ENCODE assay signal across 20 cellular contexts in the genomic region with DNA sequence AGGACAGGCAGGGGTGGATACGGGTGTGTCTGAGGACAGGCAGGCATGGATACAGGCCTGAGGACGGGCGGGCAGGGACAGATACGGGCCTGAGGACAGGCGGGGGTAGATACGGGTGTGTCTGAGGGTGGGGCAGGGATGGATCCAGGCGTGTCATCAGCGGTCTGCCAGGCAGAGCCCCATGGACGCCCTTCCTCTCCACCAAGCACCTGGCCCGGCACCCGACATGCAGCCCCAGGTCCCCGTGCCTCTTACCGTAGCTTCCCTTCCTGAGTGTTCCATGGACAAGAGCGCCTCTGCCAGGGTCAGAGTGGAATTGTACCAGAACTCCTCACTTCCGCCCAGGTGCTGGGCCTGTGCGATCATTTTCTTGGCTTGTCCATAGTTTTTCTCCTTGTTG.
DNase-seq lines count a peak whose midpoint lies in the region; ATAC-seq and TF ChIP-seq lines count a peak whose summit lies in the region.
"Had no signal": no experiment of that assay in that cellular context is flagged by ENCODE, and none has a peak within 500 bp of the region (broad histone marks: within the 10 kb centered on the region; RNA-seq: fewer than 3 reads in every experiment).

No MANE protein-coding gene starts in this region.

- H3K27ac ChIP-seq in left ventricle myocardium inferior (replicated peaks) (no peak overlapping the region), right atrium auricular region (no peak overlapping the region), lower lobe of right lung (no peak overlapping the region), uterus (no peak overlapping the region), SJCRH30 (no peak overlapping the region)
- H3K27ac ChIP-seq: neural progenitor cell had no signal

- no peaks in the 10 kb centered on the region for H3K27me3 Mint-ChIP-seq in activated T-helper 1 cell treated with anti-CD3 and anti-CD28 coated beads, Interleukin-12 subunit alpha, Interleukin-12 subunit beta, Interleukin-2, Interleukin-4 antibody, amounts not matched to agents 30 ng/mL and 10 ng/mL and 1 ng/mL, durations not matched to agents 14 hours and 24 hours and 36 hours (ENCODE audit: insufficient read depth)
- H3K27me3 Mint-ChIP-seq in endothelial cell (ENCODE audit: unreplicated experiment) = peaks cover 17% of the 10 kb centered on the region

- H3K4me3 ChIP-seq in left ventricle myocardium inferior = no peak overlapping the region
- no peak overlapping the region for H3K4me3 ChIP-seq in right atrium auricular region
- no peak overlapping the region for H3K4me3 ChIP-seq in lower lobe of right lung
- no peak overlapping the region for H3K4me3 ChIP-seq in uterus
- H3K4me3 ChIP-seq in SJCRH30 = no peak overlapping the region
- H3K4me3 ChIP-seq: neural progenitor cell had no signal

- peaks cover 75% of the 10 kb centered on the region for H3K27me3 ChIP-seq in left ventricle myocardium inferior (ENCODE audit: low read depth)
- H3K27me3 ChIP-seq in right atrium auricular region = no peaks in the 10 kb centered on the region
- H3K27me3 ChIP-seq in lower lobe of right lung (ENCODE audit: low read depth) = peaks cover 24% of the 10 kb centered on the region
- H3K27me3 ChIP-seq in uterus = no peaks in the 10 kb centered on the region
- no peaks in the 10 kb centered on the region for H3K27me3 ChIP-seq in SJCRH30

- TF ChIP-seq CTCF in left ventricle myocardium inferior (IDR thresholded peaks at IDR 0.05; ENCODE audit: borderline replicate concordance) (no peak), right atrium auricular region (IDR thresholded peaks at IDR 0.05) (no peak), lower lobe of right lung (IDR thresholded peaks at IDR 0.05) (no peak), uterus (IDR thresholded peaks at IDR 0.05) (no peak), endothelial cell (IDR thresholded peaks at IDR 0.05; ENCODE audit: unreplicated experiment) (no peak)

- H3K36me3 Mint-ChIP-seq in activated T-helper 1 cell treated with anti-CD3 and anti-CD28 coated beads, Interleukin-12 subunit alpha, Interleukin-12 subunit beta, Interleukin-2, Interleukin-4 antibody, amounts not matched to agents 30 ng/mL and 10 ng/mL and 1 ng/mL, durations not matched to agents 14 hours and 24 hours and 36 hours (ENCODE audit: low read depth) = no peaks in the 10 kb centered on the region
- H3K36me3 Mint-ChIP-seq in endothelial cell (ENCODE audit: low read depth, unreplicated experiment) = peaks cover 3% of the 10 kb centered on the region
- H3K36me3 Mint-ChIP-seq: activated CD8-positive, alpha-beta memory T cell treated with anti-CD3 and anti-CD28 coated beads, Interleukin-2, amount 10 ng/mL, durations not matched to agents 7 days and 5 days; neural progenitor cell had no signal

- no peaks in the 10 kb centered on the region for H3K9me3 Mint-ChIP-seq in activated T-helper 1 cell treated with anti-CD3 and anti-CD28 coated beads, Interleukin-12 subunit alpha, Interleukin-12 subunit beta, Interleukin-2, Interleukin-4 antibody, amounts not matched to agents 30 ng/mL and 10 ng/mL and 1 ng/mL, durations not matched to agents 14 hours and 24 hours and 36 hours
- no peaks in the 10 kb centered on the region for H3K9me3 Mint-ChIP-seq in endothelial cell (ENCODE audit: unreplicated experiment)
- H3K9me3 Mint-ChIP-seq: CD4-positive, alpha-beta T cell had no signal

- peaks cover 21% of the 10 kb centered on the region for H3K9me3 ChIP-seq in left ventricle myocardium inferior (replicated peaks)
- H3K9me3 ChIP-seq in right atrium auricular region = peaks cover 0 to 12% of the 10 kb centered on the region in 2 donors
- H3K9me3 ChIP-seq in lower lobe of right lung = peaks cover 4% of the 10 kb centered on the region
- H3K9me3 ChIP-seq in uterus = no peaks in the 10 kb centered on the region
- H3K9me3 ChIP-seq in SJCRH30 (replicated peaks) = no peaks in the 10 kb centered on the region

- no peak for ATAC-seq in lower lobe of right lung
- ATAC-seq: activated CD8-positive, alpha-beta memory T cell treated with anti-CD3 and anti-CD28 coated beads, Interleukin-2, amount 10 ng/mL, durations not matched to agents 7 days and 5 days had no signal

- TF ChIP-seq POLR2A in uterus (IDR thresholded peaks at IDR 0.05) = no peak

- H3K4me3 Mint-ChIP-seq in activated T-helper 1 cell treated with anti-CD3 and anti-CD28 coated beads, Interleukin-12 subunit alpha, Interleukin-12 subunit beta, Interleukin-2, Interleukin-4 antibody, amounts not matched to agents 30 ng/mL and 10 ng/mL and 1 ng/mL, durations not matched to agents 14 hours and 24 hours and 36 hours = no peak overlapping the region
- H3K4me3 Mint-ChIP-seq in endothelial cell (ENCODE audit: unreplicated experiment) = no peak overlapping the region
- H3K4me3 Mint-ChIP-seq: activated CD8-positive, alpha-beta memory T cell treated with anti-CD3 and anti-CD28 coated beads, Interleukin-2, amount 10 ng/mL, durations not matched to agents 7 days and 5 days; CD4-positive, alpha-beta T cell; neural progenitor cell had no signal

- H3K36me3 ChIP-seq in left ventricle myocardium inferior (no peaks in the 10 kb centered on the region), right atrium auricular region (no peaks in the 10 kb centered on the region), lower lobe of right lung (no peaks in the 10 kb centered on the region), uterus (no peaks in the 10 kb centered on the region), SJCRH30 (no peaks in the 10 kb centered on the region)
- H3K36me3 ChIP-seq: neural progenitor cell had no signal

- DNase-seq in left ventricle myocardium inferior (peak; percentile 11), right atrium auricular region (ENCODE audit: low spot score) (no peak), lower lobe of right lung (peak; percentile 20), uterus (peak; percentile 3), SJCRH30 (no peak), endothelial cell (ENCODE audit: low spot score) (no peak), AG08395 (ENCODE audit: low spot score) (no peak)
- DNase-seq in activated T-helper 1 cell treated with anti-CD3 and anti-CD28 coated beads, Interleukin-12 subunit alpha, Interleukin-12 subunit beta, Interleukin-2, Interleukin-4 antibody, amounts not matched to agents 30 ng/mL and 10 ng/mL and 1 ng/mL, durations not matched to agents 14 hours and 24 hours and 36 hours (ENCODE audit: low spot score) = no peak
- DNase-seq: activated CD4-positive, alpha-beta T cell treated with anti-CD3 and anti-CD28 coated beads for 4 hours; activated CD8-positive, alpha-beta memory T cell treated with anti-CD3 and anti-CD28 coated beads, Interleukin-2, amount 10 ng/mL, durations not matched to agents 7 days and 5 days; activated effector memory CD4-positive, alpha-beta T cell treated with Interleukin-2 at 50 U/mL for 16 hours; amygdala; central memory CD4-positive, alpha-beta T cell; DMS153; NCI-H1417; NCI-H524; substantia nigra; SW 1271 had no signal

- H3K4me1 Mint-ChIP-seq in activated T-helper 1 cell treated with anti-CD3 and anti-CD28 coated beads, Interleukin-12 subunit alpha, Interleukin-12 subunit beta, Interleukin-2, Interleukin-4 antibody, amounts not matched to agents 30 ng/mL and 10 ng/mL and 1 ng/mL, durations not matched to agents 14 hours and 24 hours and 36 hours (ENCODE audit: low read depth) = no peaks in the 10 kb centered on the region
- H3K4me1 Mint-ChIP-seq in endothelial cell (ENCODE audit: unreplicated experiment) = peaks cover 14% of the 10 kb centered on the region
- H3K4me1 Mint-ChIP-seq: activated CD8-positive, alpha-beta memory T cell treated with anti-CD3 and anti-CD28 coated beads, Interleukin-2, amount 10 ng/mL, durations not matched to agents 7 days and 5 days had no signal

- intact Hi-C loops in left ventricle myocardium inferior (cut with micrococcal nuclease) (no loop called here), lower lobe of right lung (cut with DNase I) (no loop called here), uterus (cut with DNase I; ENCODE audit: low total_unique reads) (no loop called here)
- intact Hi-C loops in activated T-helper 1 cell treated with anti-CD3 and anti-CD28 coated beads, Interleukin-12 subunit alpha, Interleukin-12 subunit beta, Interleukin-2, Interleukin-4 antibody, amounts not matched to agents 30 ng/mL and 10 ng/mL and 1 ng/mL, durations not matched to agents 14 hours and 24 hours and 36 hours (cut with micrococcal nuclease) = no loop called here

- no peaks in the 10 kb centered on the region for H3K4me1 ChIP-seq in left ventricle myocardium inferior
- no peaks in the 10 kb centered on the region for H3K4me1 ChIP-seq in right atrium auricular region
- no peaks in the 10 kb centered on the region for H3K4me1 ChIP-seq in lower lobe of right lung
- no peaks in the 10 kb centered on the region for H3K4me1 ChIP-seq in uterus
- H3K4me1 ChIP-seq in SJCRH30 = no peaks in the 10 kb centered on the region
- H3K4me1 ChIP-seq: neural progenitor cell had no signal

- peak overlapping the region; percentile 62 for H3K27ac Mint-ChIP-seq in activated T-helper 1 cell treated with anti-CD3 and anti-CD28 coated beads, Interleukin-12 subunit alpha, Interleukin-12 subunit beta, Interleukin-2, Interleukin-4 antibody, amounts not matched to agents 30 ng/mL and 10 ng/mL and 1 ng/mL, durations not matched to agents 14 hours and 24 hours and 36 hours
- no peak overlapping the region for H3K27ac Mint-ChIP-seq in endothelial cell (ENCODE audit: unreplicated experiment)
- H3K27ac Mint-ChIP-seq: activated CD8-positive, alpha-beta memory T cell treated with anti-CD3 and anti-CD28 coated beads, Interleukin-2, amount 10 ng/mL, durations not matched to agents 7 days and 5 days; CD4-positive, alpha-beta T cell; neural progenitor cell had no signal

Comparison
In these comparisons a context has a peak if more than half of its experiments do, and no peak if none do; other contexts are left out.
1. DNase-seq: peak in left ventricle myocardium inferior (single experiment), lower lobe of right lung (single experiment) and uterus (2 of 2); none in right atrium auricular region (single experiment), activated T-helper 1 cell treated with anti-CD3 and anti-CD28 coated beads, Interleukin-12 subunit alpha, Interleukin-12 subunit beta, Interleukin-2, Interleukin-4 antibody, amounts not matched to agents 30 ng/mL and 10 ng/mL and 1 ng/mL, durations not matched to agents 14 hours and 24 hours and 36 hours (single experiment), SJCRH30 (0 of 2), endothelial cell (single experiment) and AG08395 (single experiment).